Comparison of ENCODE assay signal across 35 cellular contexts in the genomic region with DNA sequence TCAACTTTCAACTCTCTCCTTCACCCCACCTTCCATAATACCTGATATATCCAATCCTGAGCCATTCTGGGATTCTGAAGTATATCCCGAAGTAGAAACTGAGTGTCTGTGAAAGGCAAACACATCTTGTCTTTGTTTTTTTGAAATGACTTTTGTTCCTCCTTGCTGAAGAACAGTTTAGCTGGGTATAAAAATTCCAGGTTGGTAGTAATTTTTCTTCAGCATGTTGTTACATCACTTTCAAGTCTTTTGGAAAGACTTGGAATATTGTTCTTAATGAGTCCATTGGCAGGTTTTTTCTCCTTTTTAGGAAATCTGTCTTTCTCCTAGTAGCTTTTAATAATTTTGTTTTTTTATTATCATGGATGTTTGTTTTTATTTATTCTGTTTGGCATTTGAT. TPM values are rescaled to one million over a fixed set of nuclear protein-coding genes. Genes with fewer than 3 reads are reported as not detected.
"Had no signal": no experiment of that assay in that cellular context is flagged by ENCODE, and none has a peak within 500 bp of the region (broad histone marks: within the 10 kb centered on the region; RNA-seq: fewer than 3 reads in every experiment).

No MANE protein-coding gene starts in this region.

- H3K27me3 ChIP-seq: brain microvascular endothelial cell, foreskin keratinocyte had no signal

- H3K36me3 ChIP-seq: brain microvascular endothelial cell, esophagus muscularis mucosa, gastrocnemius medialis, heart left ventricle had no signal

- H3K4me3 ChIP-seq: esophagus muscularis mucosa, gastrocnemius medialis, heart left ventricle had no signal

- DNase-seq: activated CD4-positive, alpha-beta memory T cell treated with anti-CD3 and anti-CD28 coated beads for 36 hours; activated CD4-positive, alpha-beta T cell treated with anti-CD3 and anti-CD28 coated beads for 36 hours; activated CD4-positive, alpha-beta T cell treated with anti-CD3 and anti-CD28 coated beads, Interleukin-2, amount 10 ng/mL, durations not matched to agents 24 days and 14 days; activated CD4-positive, CD25-positive, alpha-beta regulatory T cell; activated CD4-positive, CD25-positive, alpha-beta regulatory T cell treated with anti-CD3 and anti-CD28 coated beads, Interleukin-2, amount 50 U/mL, for 72 hours; activated CD8-positive, alpha-beta memory T cell treated with anti-CD3 and anti-CD28 coated beads, Interleukin-2, amount 10 ng/mL, durations not matched to agents 7 days and 5 days; activated CD8-positive, alpha-beta memory T cell treated with anti-CD3 and anti-CD28 coated beads, Interleukin-2, amount 50 U/mL, for 4 hours; activated CD8-positive, alpha-beta T cell treated with anti-CD3 and anti-CD28 coated beads, Interleukin-2, amount 10 ng/mL, durations not matched to agents 7 days and 5 days; activated naive CD4-positive, alpha-beta T cell; activated naive CD4-positive, alpha-beta T cell treated with anti-CD3 and anti-CD28 coated beads, Interleukin-2, amount 10 ng/mL, durations not matched to agents 7 days and 5 days; activated T-cell treated with anti-CD3 and anti-CD28 coated beads, Interleukin-2, amount 50 U/mL, for 1 hour; amniotic stem cell; anterior cingulate cortex; brain microvascular endothelial cell; caudate nucleus; cortex of kidney; dermis blood vessel endothelial cell; effector CD4-positive, alpha-beta T cell; effector memory CD8-positive, alpha-beta T cell; foreskin keratinocyte; gastrocnemius medialis; glutamatergic neuron; T-helper 1 cell; T-helper 17 cell had no signal

- H3K27ac ChIP-seq: brain microvascular endothelial cell, esophagus muscularis mucosa, foreskin keratinocyte, gastrocnemius medialis, heart left ventricle had no signal

- FAIRE-seq: astrocyte, colon had no signal

- ATAC-seq: activated CD4-positive, alpha-beta T cell treated with anti-CD3 and anti-CD28 coated beads for 36 hours; activated CD8-positive, alpha-beta memory T cell treated with anti-CD3 and anti-CD28 coated beads, Interleukin-2, amount 10 ng/mL, durations not matched to agents 7 days and 5 days; activated CD8-positive, alpha-beta T cell treated with anti-CD3 and anti-CD28 coated beads, Interleukin-2, amount 10 ng/mL, durations not matched to agents 7 days and 5 days; activated naive CD4-positive, alpha-beta T cell treated with anti-CD3 and anti-CD28 coated beads, Interleukin-2, amount 50 U/mL, for 72 hours; effector memory CD8-positive, alpha-beta T cell; foreskin keratinocyte; gastrocnemius medialis; heart left ventricle; T-helper 17 cell had no signal

RNA-seq across cellular contexts. Expression of a gene that starts 32.7 kb away (rescaled TPM):
- total RNA-seq: activated CD4-positive, alpha-beta memory T cell treated with anti-CD3 and anti-CD28 coated beads for 36 hours; activated CD4-positive, alpha-beta T cell treated with anti-CD3 and anti-CD28 coated beads for 36 hours; activated CD4-positive, alpha-beta T cell treated with anti-CD3 and anti-CD28 coated beads, Interleukin-2, amount 10 ng/mL, durations not matched to agents 24 days and 14 days; activated CD8-positive, alpha-beta memory T cell treated with anti-CD3 and anti-CD28 coated beads for 36 hours; activated CD8-positive, alpha-beta memory T cell treated with anti-CD3 and anti-CD28 coated beads, Interleukin-2, amount 10 ng/mL, durations not matched to agents 7 days and 5 days; activated CD8-positive, alpha-beta T cell treated with anti-CD3 and anti-CD28 coated beads, Interleukin-2, amount 10 ng/mL, durations not matched to agents 7 days and 5 days; activated naive CD4-positive, alpha-beta T cell treated with anti-CD3 and anti-CD28 coated beads, Interleukin-2, amount 50 U/mL, for 72 hours; activated naive CD8-positive, alpha-beta T cell treated with anti-CD3 and anti-CD28 coated beads, Interleukin-2, amount 10 ng/mL, durations not matched to agents 7 days and 5 days; activated T-helper 1 cell treated with anti-CD3 and anti-CD28 coated beads, Interleukin-12 subunit alpha, Interleukin-12 subunit beta, Interleukin-2, Interleukin-4 antibody, amounts not matched to agents 30 ng/mL and 10 ng/mL and 1 ng/mL, durations not matched to agents 14 hours and 24 hours and 36 hours; activated T-helper 2 cell treated with anti-CD3 and anti-CD28 coated beads, Interferon-gamma antibody, Interleukin-2, Interleukin-4, amounts not matched to agents 10 μg/mL and 5 μg/mL and 100 μg/mL, durations not matched to agents 14 hours and 24 hours and 36 hours; astrocyte; chondrocyte; dermis blood vessel endothelial cell; esophagus muscularis mucosa; foreskin keratinocyte; gastrocnemius medialis; heart left ventricle; T-helper 17 cell had no signal
- polyA plus RNA-seq: adipose tissue, foreskin keratinocyte, heart left ventricle had no signal
